Comparison of ENCODE assay signal across 14 cellular contexts in the genomic region with DNA sequence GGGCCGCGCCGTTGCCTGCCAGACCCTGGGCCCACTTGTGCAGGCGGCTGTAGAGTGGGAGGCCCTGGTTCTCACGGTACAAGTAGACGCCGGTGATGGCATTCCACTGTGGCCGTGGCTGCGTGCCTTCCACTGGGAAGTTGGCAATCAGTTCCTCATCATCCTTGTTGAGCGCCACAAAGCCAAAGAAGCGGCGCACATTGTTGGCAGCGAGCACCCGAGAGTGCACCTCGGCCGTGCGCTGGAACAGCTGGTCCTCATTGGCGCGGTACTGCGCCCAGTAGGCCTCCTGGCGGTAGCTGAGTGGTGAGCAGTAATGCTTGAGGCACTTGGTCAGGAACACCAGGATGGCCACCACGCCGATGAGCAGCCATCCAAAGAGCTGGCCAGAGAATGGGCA. TPM values are rescaled to one million over a fixed set of nuclear protein-coding genes. Genes with fewer than 3 reads are reported as not detected.
DNase-seq lines count a peak whose midpoint lies in the region; ATAC-seq, FAIRE-seq and TF ChIP-seq lines count a peak whose summit lies in the region.
"Had no signal": no experiment of that assay in that cellular context is flagged by ENCODE, and none has a peak within 500 bp of the region (broad histone marks: within the 10 kb centered on the region; RNA-seq: fewer than 3 reads in every experiment).

No MANE protein-coding gene starts in this region.

- H3K9me3 ChIP-seq in Loucy (ENCODE audit: insufficient read depth, low read depth, low read length) (no peaks in the 10 kb centered on the region), K562 (replicated peaks; ENCODE audit: control insufficient read depth, insufficient read depth, low read depth, low read length) (no peaks in the 10 kb centered on the region), stomach (no peaks in the 10 kb centered on the region), PC-9 (ENCODE audit: insufficient read depth, low read depth) (no peaks in the 10 kb centered on the region)

- H3K9ac ChIP-seq in Loucy (ENCODE audit: low read depth, low read length, poor library complexity, severe bottlenecking), result no peak overlapping the region
- 0 out of 4 replicates have a peak overlapping the region, but pooled peaks of 1 of the 2 experiments have one; percentile 26 for H3K9ac ChIP-seq in K562 (ENCODE audit: insufficient read depth in 1 of 2, low read depth in 2 of 2, low read length in 2 of 2)

- H3K9me1 ChIP-seq in K562 (ENCODE audit: control insufficient read depth, insufficient read depth, low read length), result no peaks in the 10 kb centered on the region

- CTCF ChIA-PET in K562 (lab: Yijun Ruan, JAX; ENCODE audit: low intra/inter-chr PET ratio), result no interaction called here
- CTCF ChIA-PET in PC-9 (lab: Charles Lee), result no interaction called here

- H2AFZ ChIP-seq in Loucy (ENCODE audit: low read length) (no peak overlapping the region), K562 (ENCODE audit: low read depth, low read length) (no peak overlapping the region), PC-9 (no peak overlapping the region)

- H3K27ac ChIP-seq in K562 (ENCODE audit: extremely low read depth, low read depth, low read length) (no peak overlapping the region), stomach (peak overlapping the region in 4 of 5 donors; percentile 54 to 90 (median 86)), PC-9 (no peak overlapping the region)

- in situ Hi-C loops in K562 (cut with MboI), result no loop called here

- H3K36me3 ChIP-seq in Loucy (ENCODE audit: insufficient read depth, low read length) (peaks cover 54% of the 10 kb centered on the region; the same call in 1 of the 2 replicates), K562 (ENCODE audit: control insufficient read depth, insufficient read depth, low read length) (peaks cover 57% of the 10 kb centered on the region; the same call in 2 of the 3 replicates), stomach (peaks cover 52 to 82% (median 76%) of the 10 kb centered on the region in 4 donors), PC-9 (ENCODE audit: low read depth) (peaks cover 10% of the 10 kb centered on the region; the same call in 1 of the 2 replicates)

- H4K20me1 ChIP-seq in Loucy (ENCODE audit: insufficient read depth, low read length, poor library complexity, severe bottlenecking) (peaks cover 16% of the 10 kb centered on the region), K562 (replicated peaks; ENCODE audit: control insufficient read depth, insufficient read depth, low read length) (0 out of 2 replicates have a peak, but pooled peaks cover 3% of the 10 kb centered on the region), PC-9 (ENCODE audit: insufficient read depth) (peaks cover 5% of the 10 kb centered on the region; the same call in 1 of the 2 replicates)

- no peak overlapping the region for H3K4me3 ChIP-seq in Loucy (ENCODE audit: low read length, poor library complexity, severe bottlenecking)
- no peak overlapping the region for H3K4me3 ChIP-seq in K562
- H3K4me3 ChIP-seq in stomach, result no peak overlapping the region
- no peak overlapping the region for H3K4me3 ChIP-seq in PC-9

- H3K79me2 ChIP-seq in Loucy (ENCODE audit: insufficient read depth, low read length) (peaks cover 52% of the 10 kb centered on the region), K562 (ENCODE audit: control insufficient read depth, insufficient read depth, low read length) (no peaks in the 10 kb centered on the region), PC-9 (ENCODE audit: low read depth) (peaks cover 41% of the 10 kb centered on the region)

- no peaks in the 10 kb centered on the region for H3K9me2 ChIP-seq in Loucy (replicated peaks; ENCODE audit: low read depth, low read length)
- H3K9me2 ChIP-seq in PC-9 (ENCODE audit: insufficient read depth), result no peaks in the 10 kb centered on the region

- WGBS in K562 (ENCODE audit: insufficient coverage, low coverage, missing lambda C conversion rate), result 87% methylated on average over 8 of the region's 23 CpGs
- WGBS in stomach, 5 donors, result 95 to 97% (median 97%) methylated on average over 7 to 23 of the region's 23 CpGs

- no peak for TF ChIP-seq POLR2A in K562 (conservative IDR thresholded peaks at IDR 0.05)
- no peak for TF ChIP-seq POLR2A in stomach (IDR thresholded peaks at IDR 0.05)

- TF ChIP-seq EP300 in K562 (IDR thresholded peaks at IDR 0.05; ENCODE audit: low read length), result no peak
- no peak for TF ChIP-seq EP300 in stomach (IDR thresholded peaks at IDR 0.05)

- no peaks in the 10 kb centered on the region for H3F3A ChIP-seq in Loucy (ENCODE audit: low read depth)
- peaks cover 16% of the 10 kb centered on the region for H3F3A ChIP-seq in PC-9 (ENCODE audit: insufficient read depth, low read depth)

- FAIRE-seq in K562 (lab: Jason Lieb, UNC), result no peak
- FAIRE-seq: G401.6 had no signal

- no peak for DNase-seq in K562 (ENCODE audit: extremely low read depth in 1 of 4, low spot score in 3 of 4)
- DNase-seq in stomach, result no peak
- no peak for DNase-seq in PC-9
- DNase-seq: NCI-H1417; NCI-H510A treated with DMSO at 0.1 percent for 48 hours; stimulated activated naive CD8-positive, alpha-beta T cell treated with anti-CD3 and anti-CD28 coated beads, Interleukin-15, amount 100 ng/mL, for 72 hours; T-helper 1 cell had no signal

- BruUV-seq in K562 (replicated peaks; lab: Mats Ljungman, UMichigan) (no TSS peak), PC-9 (replicated peaks; lab: Mats Ljungman, UMichigan) (no TSS peak)

- no peak for ATAC-seq in K562
- ATAC-seq in HG02884 (IDR thresholded peaks at IDR 0.05; ENCODE audit: unreplicated experiment), result no peak
- ATAC-seq: Panc1; stimulated activated naive CD8-positive, alpha-beta T cell treated with anti-CD3 and anti-CD28 coated beads, Interleukin-15, amount 100 ng/mL, for 72 hours had no signal

- POLR2A ChIA-PET in K562 (lab: Yijun Ruan, JAX), result no interaction called here
- POLR2A ChIA-PET in PC-9 (lab: Charles Lee; ENCODE audit: unreplicated experiment), result no interaction called here

- intact Hi-C loops in K562 (cut with micrococcal nuclease) (no loop called here), stomach (cut with DNase I; ENCODE audit: low total_unique reads) (no loop called here), PC-9 (cut with micrococcal nuclease; ENCODE audit: unreplicated experiment) (no loop called here)

- H3K4me2 ChIP-seq in Loucy (ENCODE audit: low read depth, low read length, poor library complexity, severe bottlenecking), result peak overlapping the region; percentile 6
- H3K4me2 ChIP-seq in K562 (ENCODE audit: insufficient read depth, low read length), result no peak overlapping the region
- H3K4me2 ChIP-seq in PC-9, result no peak overlapping the region

- H3K27me3 ChIP-seq in Loucy (ENCODE audit: insufficient read depth, low read length, poor library complexity, severe bottlenecking) (no peaks in the 10 kb centered on the region), K562 (ENCODE audit: control insufficient read depth in 2 of 2, insufficient read depth in 2 of 2, low read length in 2 of 2) (no peaks in the 10 kb centered on the region), stomach (peaks cover 0 to 2% (median 0%) of the 10 kb centered on the region in 3 donors), PC-9 (ENCODE audit: insufficient read depth, low read depth) (no peaks in the 10 kb centered on the region)

- TF ChIP-seq CTCF in Loucy (conservative IDR thresholded peaks at IDR 0.05; ENCODE audit: low read length), result no peak
- TF ChIP-seq CTCF in K562 (IDR thresholded peaks at IDR 0.05 in 2 of 3, conservative IDR thresholded peaks at IDR 0.05 in 1 of 3; ENCODE audit: insufficient read depth in 2 of 3, low read depth in 1 of 3, low read length in 3 of 3), result no peak
- no peak for TF ChIP-seq CTCF in stomach (IDR thresholded peaks at IDR 0.05)
- no peak for TF ChIP-seq CTCF in PC-9 (conservative IDR thresholded peaks at IDR 0.05)

- H3K4me1 ChIP-seq in Loucy (ENCODE audit: insufficient read depth, low read length, poor library complexity, severe bottlenecking) (peaks cover 20% of the 10 kb centered on the region), K562 (replicated peaks in 1 of 2; ENCODE audit: control insufficient read depth in 2 of 2, insufficient read depth in 2 of 2, low read length in 2 of 2) (peaks cover 2 to 16% of the 10 kb centered on the region in 2 experiments; a peak in 3 of 5 replicates), stomach (peaks cover 24 to 79% (median 53%) of the 10 kb centered on the region in 4 donors), PC-9 (replicated peaks; ENCODE audit: insufficient read depth) (peaks cover 26% of the 10 kb centered on the region)

- no peak for TF ChIP-seq RAD21 in K562 (CRISPR knock-in tag; conservative IDR thresholded peaks at IDR 0.05 in 1 of 2, IDR thresholded peaks at IDR 0.05 in 1 of 2)

RNA-seq across cellular contexts. Expression of gene CALHM2, which starts 5.0 kb away (rescaled TPM):
- not detected in 2 replicates for total RNA-seq in K562 (2011; cell fraction: chromatin; rRNA removed; ENCODE audit: low replicate concordance)
- not detected in 2 replicates for total RNA-seq in K562 (2011; cell fraction: nucleolus; rRNA removed)
- total RNA-seq in K562 (2011; cell fraction: nucleoplasm; rRNA removed), result not detected in 2 replicates
- total RNA-seq in K562 (2014; rRNA removed) (not detected in 2 replicates), K562 (2014; rRNA removed; fragmentation: Illumina TruSeq; extraction: Trizol) (not detected in 2 replicates), K562 (2015; rRNA removed; fragmentation: Illumina TruSeq; extraction: Trizol) (not detected in 2 replicates), K562 (2021) (0.16 TPM in 1 of 2 replicates, not detected in the other), stomach (10 to 100 TPM in 2 of 5 donors, 1 to 10 TPM in 3; 1.8 to 30.1 (median 6.4) TPM), PC-9 (2021) (46.3 and 54.1 TPM in 2 replicates)
- polyA plus RNA-seq in K562 (2011; rRNA removed) (0.08 and 0.39 TPM in 2 replicates), K562 (2014; fragmentation: Illumina TruSeq; extraction: Trizol) (not detected in 2 replicates), K562 (2014; fragmentation: Nextera tagmentation; extraction: Ambion mirVana) (under 1 TPM; 0.13 to 0.14 TPM), K562 (2014; rRNA removed) (not detected in 2 replicates), stomach (10 to 100 TPM in 2 of 3 donors, 1 to 10 TPM in 1; 7.4 to 13.3 (median 12.7) TPM)
- 0.10 and 0.41 TPM in 2 replicates for polyA plus RNA-seq in K562 (2011; cell fraction: cytosol; rRNA removed)
- 0.17 and 0.35 TPM in 2 replicates for polyA plus RNA-seq in K562 (2011; cell fraction: nucleus; rRNA removed)
- 1.3 and 1.7 TPM in 2 replicates for polyA plus RNA-seq in K562 (2012)
- polyA minus RNA-seq in K562 (2011; rRNA and poly(A)+ RNA removed), result not detected in 2 replicates
- polyA minus RNA-seq in K562 (2011; cell fraction: cytosol; rRNA and poly(A)+ RNA removed), result 0.73 TPM in 1 of 2 replicates, not detected in the other
- 0.22 TPM in 1 of 2 replicates, not detected in the other for polyA minus RNA-seq in K562 (2011; cell fraction: nucleus; rRNA and poly(A)+ RNA removed)

RNA-seq across cellular contexts. Expression of gene CALHM1, which starts 11.5 kb away (rescaled TPM):
- not detected in 2 replicates for total RNA-seq in K562 (2011; cell fraction: chromatin; rRNA removed; ENCODE audit: low replicate concordance)
- not detected in 2 replicates for total RNA-seq in K562 (2011; cell fraction: nucleolus; rRNA removed)
- total RNA-seq in K562 (2011; cell fraction: nucleoplasm; rRNA removed), result not detected in 2 replicates
- total RNA-seq in K562 (2014; rRNA removed), result not detected in 2 replicates
- total RNA-seq in K562 (2014; rRNA removed; fragmentation: Illumina TruSeq; extraction: Trizol), result not detected in 2 replicates
- not detected in 2 replicates for total RNA-seq in K562 (2015; rRNA removed; fragmentation: Illumina TruSeq; extraction: Trizol)
- total RNA-seq in K562 (2021), result not detected in 2 replicates
- not detected in 2 replicates for polyA plus RNA-seq in K562 (2011; rRNA removed)
- not detected in 2 replicates for polyA plus RNA-seq in K562 (2011; cell fraction: cytosol; rRNA removed)
- not detected in 2 replicates for polyA plus RNA-seq in K562 (2011; cell fraction: nucleus; rRNA removed)
- polyA plus RNA-seq in K562 (2012), result not detected in 2 replicates
- polyA plus RNA-seq in K562 (2014; fragmentation: Illumina TruSeq; extraction: Trizol), result not detected in 2 replicates
- under 1 TPM in 1 of 2 experiments, not detected in 1; 0.03 TPM for polyA plus RNA-seq in K562 (2014; fragmentation: Nextera tagmentation; extraction: Ambion mirVana)
- polyA plus RNA-seq in K562 (2014; rRNA removed), result not detected in 2 replicates
- polyA minus RNA-seq in K562 (2011; rRNA and poly(A)+ RNA removed), result not detected in 2 replicates
- not detected in 2 replicates for polyA minus RNA-seq in K562 (2011; cell fraction: cytosol; rRNA and poly(A)+ RNA removed)
- polyA minus RNA-seq in K562 (2011; cell fraction: nucleus; rRNA and poly(A)+ RNA removed), result not detected in 2 replicates
- total RNA-seq in stomach, result not detected
- polyA plus RNA-seq in stomach, result not detected
- total RNA-seq in PC-9 (2021), result not detected in 2 replicates
- total RNA-seq: activated T-helper 1 cell treated with anti-CD3 and anti-CD28 coated beads, Interleukin-12 subunit alpha, Interleukin-12 subunit beta, Interleukin-2, Interleukin-4 antibody, amounts not matched to agents 30 ng/mL and 10 ng/mL and 1 ng/mL, durations not matched to agents 14 hours and 24 hours and 36 hours; glomerular endothelial cell; kidney epithelial cell had no signal

RNA-seq across cellular contexts. Expression of gene CALHM3, which starts 31.9 kb away (rescaled TPM):
- total RNA-seq in K562 (2011; cell fraction: chromatin; rRNA removed; ENCODE audit: low replicate concordance), result not detected in 2 replicates
- not detected in 2 replicates for total RNA-seq in K562 (2011; cell fraction: nucleolus; rRNA removed)
- not detected in 2 replicates for total RNA-seq in K562 (2011; cell fraction: nucleoplasm; rRNA removed)
- not detected in 2 replicates for total RNA-seq in K562 (2014; rRNA removed)
- total RNA-seq in K562 (2014; rRNA removed; fragmentation: Illumina TruSeq; extraction: Trizol), result not detected in 2 replicates
- total RNA-seq in K562 (2015; rRNA removed; fragmentation: Illumina TruSeq; extraction: Trizol), result not detected in 2 replicates
- total RNA-seq in K562 (2021), result not detected in 2 replicates
- not detected in 2 replicates for polyA plus RNA-seq in K562 (2011; rRNA removed)
- not detected in 2 replicates for polyA plus RNA-seq in K562 (2011; cell fraction: cytosol; rRNA removed)
- not detected in 2 replicates for polyA plus RNA-seq in K562 (2011; cell fraction: nucleus; rRNA removed)
- 0.10 TPM in 1 of 2 replicates, not detected in the other for polyA plus RNA-seq in K562 (2012)
- polyA plus RNA-seq in K562 (2014; fragmentation: Illumina TruSeq; extraction: Trizol), result not detected in 2 replicates
- polyA plus RNA-seq in K562 (2014; fragmentation: Nextera tagmentation; extraction: Ambion mirVana), result not detected
- polyA plus RNA-seq in K562 (2014; rRNA removed), result not detected in 2 replicates
- not detected in 2 replicates for polyA minus RNA-seq in K562 (2011; rRNA and poly(A)+ RNA removed)
- not detected in 2 replicates for polyA minus RNA-seq in K562 (2011; cell fraction: cytosol; rRNA and poly(A)+ RNA removed)
- not detected in 2 replicates for polyA minus RNA-seq in K562 (2011; cell fraction: nucleus; rRNA and poly(A)+ RNA removed)
- total RNA-seq in stomach, result not detected
- not detected for polyA plus RNA-seq in stomach
- 12.5 and 13.1 TPM in 2 replicates for total RNA-seq in PC-9 (2021)
- total RNA-seq: activated T-helper 1 cell treated with anti-CD3 and anti-CD28 coated beads, Interleukin-12 subunit alpha, Interleukin-12 subunit beta, Interleukin-2, Interleukin-4 antibody, amounts not matched to agents 30 ng/mL and 10 ng/mL and 1 ng/mL, durations not matched to agents 14 hours and 24 hours and 36 hours; glomerular endothelial cell; kidney epithelial cell had no signal

RNA-seq across cellular contexts. Expression of gene NEURL1, which starts 46.3 kb away (rescaled TPM):
- total RNA-seq in K562 (2011; cell fraction: chromatin; rRNA removed; ENCODE audit: low replicate concordance), result 1.3 TPM in 1 of 2 replicates, not detected in the other
- 0.39 and 1.3 TPM in 2 replicates for total RNA-seq in K562 (2011; cell fraction: nucleolus; rRNA removed)
- total RNA-seq in K562 (2011; cell fraction: nucleoplasm; rRNA removed), result 0.22 and 0.84 TPM in 2 replicates
- total RNA-seq in K562 (2014; rRNA removed) (0.08 and 0.45 TPM in 2 replicates), K562 (2014; rRNA removed; fragmentation: Illumina TruSeq; extraction: Trizol) (not detected in 2 replicates), K562 (2015; rRNA removed; fragmentation: Illumina TruSeq; extraction: Trizol) (not detected in 2 replicates), K562 (2021) (0.11 and 0.20 TPM in 2 replicates), stomach (100 to 1,000 TPM in 1 of 5 donors, 1 to 10 TPM in 3, under 1 TPM in 1; 0.89 to 136 (median 3.3) TPM), PC-9 (2021) (3.0 and 4.8 TPM in 2 replicates)
- polyA plus RNA-seq in K562 (2011; rRNA removed) (0.20 and 0.21 TPM in 2 replicates), K562 (2014; fragmentation: Illumina TruSeq; extraction: Trizol) (0.26 TPM in 1 of 2 replicates, not detected in the other), K562 (2014; fragmentation: Nextera tagmentation; extraction: Ambion mirVana) (under 1 TPM in 1 of 2 experiments, not detected in 1; 0.01 TPM), K562 (2014; rRNA removed) (0.04 TPM in 1 of 2 replicates, not detected in the other), stomach (1 to 10 TPM; 1.2 to 9.5 (median 2.7) TPM)
- 0.43 and 1.3 TPM in 2 replicates for polyA plus RNA-seq in K562 (2011; cell fraction: cytosol; rRNA removed)
- 0.38 and 2.3 TPM in 2 replicates for polyA plus RNA-seq in K562 (2011; cell fraction: nucleus; rRNA removed)
- 0.20 and 0.24 TPM in 2 replicates for polyA plus RNA-seq in K562 (2012)
- 0.11 TPM in 1 of 2 replicates, not detected in the other for polyA minus RNA-seq in K562 (2011; rRNA and poly(A)+ RNA removed)
- polyA minus RNA-seq in K562 (2011; cell fraction: cytosol; rRNA and poly(A)+ RNA removed), result 0.29 TPM in 1 of 2 replicates, not detected in the other
- polyA minus RNA-seq in K562 (2011; cell fraction: nucleus; rRNA and poly(A)+ RNA removed), result 0.22 and 0.67 TPM in 2 replicates

RNA-seq across cellular contexts. Expression of gene PDCD11, which starts 50.8 kb away (rescaled TPM):
- 243 and 353 TPM in 2 replicates for total RNA-seq in K562 (2011; cell fraction: chromatin; rRNA removed; ENCODE audit: low replicate concordance)
- total RNA-seq in K562 (2011; cell fraction: nucleolus; rRNA removed), result 172 and 186 TPM in 2 replicates
- total RNA-seq in K562 (2011; cell fraction: nucleoplasm; rRNA removed), result 173 and 175 TPM in 2 replicates
- total RNA-seq in K562 (2014; rRNA removed), result 50.0 and 58.4 TPM in 2 replicates
- total RNA-seq in K562 (2014; rRNA removed; fragmentation: Illumina TruSeq; extraction: Trizol), result 51.1 and 52.9 TPM in 2 replicates
- 55.0 and 57.8 TPM in 2 replicates for total RNA-seq in K562 (2015; rRNA removed; fragmentation: Illumina TruSeq; extraction: Trizol)
- 73.8 and 74.1 TPM in 2 replicates for total RNA-seq in K562 (2021)
- 29.4 and 31.5 TPM in 2 replicates for polyA plus RNA-seq in K562 (2011; rRNA removed)
- 17.6 and 19.8 TPM in 2 replicates for polyA plus RNA-seq in K562 (2011; cell fraction: cytosol; rRNA removed)
- polyA plus RNA-seq in K562 (2011; cell fraction: nucleus; rRNA removed), result 112 and 186 TPM in 2 replicates
- 27.8 and 41.2 TPM in 2 replicates for polyA plus RNA-seq in K562 (2012)
- 49.5 and 57.4 TPM in 2 replicates for polyA plus RNA-seq in K562 (2014; fragmentation: Illumina TruSeq; extraction: Trizol)
- 10 to 100 TPM; 14.8 to 18.8 TPM for polyA plus RNA-seq in K562 (2014; fragmentation: Nextera tagmentation; extraction: Ambion mirVana)
- 36.6 and 43.5 TPM in 2 replicates for polyA plus RNA-seq in K562 (2014; rRNA removed)
- polyA minus RNA-seq in K562 (2011; rRNA and poly(A)+ RNA removed), result 61.4 and 76.9 TPM in 2 replicates
- 36.2 and 44.5 TPM in 2 replicates for polyA minus RNA-seq in K562 (2011; cell fraction: cytosol; rRNA and poly(A)+ RNA removed)
- 68.0 and 83.0 TPM in 2 replicates for polyA minus RNA-seq in K562 (2011; cell fraction: nucleus; rRNA and poly(A)+ RNA removed)
- total RNA-seq in stomach, result 10 to 100 TPM in 4 of 5 donors, 1 to 10 TPM in 1; 2.3 to 28.0 (median 17.9) TPM
- 10 to 100 TPM in 2 of 3 donors, 1 to 10 TPM in 1; 9.5 to 11.7 (median 10.5) TPM for polyA plus RNA-seq in stomach
- total RNA-seq in PC-9 (2021), result 20.4 and 20.5 TPM in 2 replicates

Comparison
In these comparisons a context has a peak if more than half of its experiments do, and no peak if none do; other contexts are left out.
1. H3K27ac ChIP-seq: peak in stomach (4 of 5); none in K562 (single experiment) and PC-9 (single experiment).
2. RNA of gene CALHM3, which starts 31.9 kb away (total RNA-seq): 12.5 to 13.1 TPM in PC-9; not detected in K562 and not detected in stomach; every median in the first group is over 10 times any median in the second.